In genomic region chr1:157135646-157136045, GRCh38 we compare ENCODE assay signal across 12 cellular contexts. TPM values are rescaled to one million over a fixed set of nuclear protein-coding genes. Genes with fewer than 3 reads are reported as not detected.
DNase-seq lines count a peak whose midpoint lies in the region; ATAC-seq, FAIRE-seq and TF ChIP-seq lines count a peak whose summit lies in the region.
"Had no signal": no experiment of that assay in that cellular context is flagged by ENCODE, and none has a peak within 500 bp of the region (broad histone marks: within the 10 kb centered on the region; RNA-seq: fewer than 3 reads in every experiment).

No MANE protein-coding gene starts in this region.

- no peak for ATAC-seq in stimulated activated naive B cell treated with anti-CD40 and anti-IgM and Interleukin-4, amounts not matched to agents 10 μg/mL and 1 μg/mL and 100 μg/mL, for 72 hours (replicated peaks)
- ATAC-seq: mucosa of descending colon had no signal

- no peak overlapping the region for H2AFZ ChIP-seq in keratinocyte (ENCODE audit: control insufficient read depth, low read length)

- peaks cover 81% of the 10 kb centered on the region for H3K4me1 Mint-ChIP-seq in activated T-cell treated with anti-CD3 and anti-CD28 coated beads, Interleukin-2, amount 50 U/mL, for 24 hours (ENCODE audit: low read depth)
- H3K4me1 Mint-ChIP-seq in activated T-helper 1 cell treated with anti-CD3 and anti-CD28 coated beads, Interleukin-12 subunit alpha, Interleukin-12 subunit beta, Interleukin-2, Interleukin-4 antibody, amounts not matched to agents 30 ng/mL and 10 ng/mL and 1 ng/mL, durations not matched to agents 14 hours and 24 hours and 36 hours (ENCODE audit: low read depth) = peaks cover 87% of the 10 kb centered on the region
- peaks cover 35 to 61% of the 10 kb centered on the region in 2 donors for H3K4me1 Mint-ChIP-seq in stimulated activated naive B cell treated with anti-CD40 and anti-IgM and Interleukin-4, amounts not matched to agents 10 μg/mL and 1 μg/mL and 100 μg/mL, for 72 hours
- H3K4me1 Mint-ChIP-seq in Calu3 (ENCODE audit: low read depth, unreplicated experiment) = peaks cover 19% of the 10 kb centered on the region

- intact Hi-C loops in activated T-helper 1 cell treated with anti-CD3 and anti-CD28 coated beads, Interleukin-12 subunit alpha, Interleukin-12 subunit beta, Interleukin-2, Interleukin-4 antibody, amounts not matched to agents 30 ng/mL and 10 ng/mL and 1 ng/mL, durations not matched to agents 14 hours and 24 hours and 36 hours (cut with micrococcal nuclease) = loop anchor here (5.0 to 10.0 kb wide), 3 partner anchors 321 to 1942 kb away; partner anchors contain the start of genes AIM2, MRPL24 and SH2D2A
- intact Hi-C loops in Calu3 (cut with micrococcal nuclease; ENCODE audit: unreplicated experiment) = loop anchor here (5.0 kb wide), 1 partner anchor 43 kb away; no protein-coding TSS in a partner anchor

- TF ChIP-seq CTCF in keratinocyte (optimal IDR thresholded peaks at IDR 0.05 in 1 of 3, IDR thresholded peaks at IDR 0.05 in 1 of 3, conservative IDR thresholded peaks at IDR 0.05 in 1 of 3; ENCODE audit: extremely low read depth in 1 of 3, insufficient read depth in 2 of 3, low read length in 3 of 3) (no peak), Calu3 (IDR thresholded peaks at IDR 0.05; ENCODE audit: unreplicated experiment) (no peak)

- H3K9me1 ChIP-seq in keratinocyte (ENCODE audit: control insufficient read depth, extremely low read depth, insufficient read depth, low read length) = no peaks in the 10 kb centered on the region

- CTCF ChIA-PET in Calu3 (lab: Charles Lee) = interaction anchor here (0.6 to 1.4 kb wide), 3 partner anchors 20 to 353 kb away, joined by 6 to 21 read pairs (median 15); no protein-coding TSS in a partner anchor

- H3K9ac ChIP-seq in keratinocyte (ENCODE audit: control insufficient read depth, extremely low read depth, insufficient read depth, low read length) = peak overlapping the region; percentile 4

- H3K4me3 Mint-ChIP-seq in activated T-cell treated with anti-CD3 and anti-CD28 coated beads, Interleukin-2, amount 50 U/mL, for 24 hours = peak overlapping the region; percentile 95
- H3K4me3 Mint-ChIP-seq in activated T-helper 1 cell treated with anti-CD3 and anti-CD28 coated beads, Interleukin-12 subunit alpha, Interleukin-12 subunit beta, Interleukin-2, Interleukin-4 antibody, amounts not matched to agents 30 ng/mL and 10 ng/mL and 1 ng/mL, durations not matched to agents 14 hours and 24 hours and 36 hours = peak overlapping the region; percentile 93
- H3K4me3 Mint-ChIP-seq in stimulated activated naive B cell treated with anti-CD40 and anti-IgM and Interleukin-4, amounts not matched to agents 10 μg/mL and 1 μg/mL and 100 μg/mL, for 72 hours = peak overlapping the region; percentile 41 to 97
- no peak overlapping the region for H3K4me3 Mint-ChIP-seq in Calu3 (ENCODE audit: low read depth, unreplicated experiment)

- H3K4me1 ChIP-seq in keratinocyte (ENCODE audit: control insufficient read depth, extremely low read depth, insufficient read depth, low read length) = peaks cover 51% of the 10 kb centered on the region

- H3K36me3 Mint-ChIP-seq in activated T-cell treated with anti-CD3 and anti-CD28 coated beads, Interleukin-2, amount 50 U/mL, for 24 hours (ENCODE audit: low read depth) = peaks cover 67% of the 10 kb centered on the region
- peaks cover 61% of the 10 kb centered on the region for H3K36me3 Mint-ChIP-seq in activated T-helper 1 cell treated with anti-CD3 and anti-CD28 coated beads, Interleukin-12 subunit alpha, Interleukin-12 subunit beta, Interleukin-2, Interleukin-4 antibody, amounts not matched to agents 30 ng/mL and 10 ng/mL and 1 ng/mL, durations not matched to agents 14 hours and 24 hours and 36 hours (ENCODE audit: low read depth)
- H3K36me3 Mint-ChIP-seq in stimulated activated naive B cell treated with anti-CD40 and anti-IgM and Interleukin-4, amounts not matched to agents 10 μg/mL and 1 μg/mL and 100 μg/mL, for 72 hours = peaks cover 49 to 63% of the 10 kb centered on the region in 2 donors
- peaks cover 52% of the 10 kb centered on the region for H3K36me3 Mint-ChIP-seq in Calu3 (ENCODE audit: insufficient read depth, unreplicated experiment)

- H3K27me3 ChIP-seq in keratinocyte (ENCODE audit: control insufficient read depth, extremely low read depth, insufficient read depth, low read length) = no peaks in the 10 kb centered on the region

- no peaks in the 10 kb centered on the region for H3K9me3 ChIP-seq in keratinocyte (ENCODE audit: control insufficient read depth, low read depth, low read length)
- H3K9me3 ChIP-seq: mucosa of descending colon had no signal

- H3K4me3 ChIP-seq in keratinocyte (ENCODE audit: control insufficient read depth in 2 of 3, extremely low read depth in 1 of 3, insufficient read depth in 2 of 3, low read depth in 1 of 3, low read length in 3 of 3) = no peak overlapping the region
- H3K4me3 ChIP-seq: mucosa of descending colon had no signal

- H3K4me2 ChIP-seq in keratinocyte (ENCODE audit: control insufficient read depth, extremely low read depth, insufficient read depth, low read depth, low read length) = peak overlapping the region; percentile 92

- DNase-seq in activated T-cell treated with anti-CD3 and anti-CD28 coated beads, Interleukin-2, amount 50 U/mL, for 24 hours = no peak
- no peak for DNase-seq in activated T-cell treated with anti-CD3 and anti-CD28 coated beads, Interleukin-2, amount 50 U/mL, for 48 hours
- no peak for DNase-seq in activated T-helper 1 cell treated with anti-CD3 and anti-CD28 coated beads, Interleukin-12 subunit alpha, Interleukin-12 subunit beta, Interleukin-2, Interleukin-4 antibody, amounts not matched to agents 30 ng/mL and 10 ng/mL and 1 ng/mL, durations not matched to agents 14 hours and 24 hours and 36 hours (ENCODE audit: low spot score)
- DNase-seq in keratinocyte (ENCODE audit: low read depth, low spot score) (no peak), SKM-1 (lab: John Stamatoyannopoulos, UW; ENCODE audit: unreplicated experiment) (no peak), Calu3 (no peak), SIG-M5 (lab: John Stamatoyannopoulos, UW) (no peak)
- DNase-seq in stimulated activated naive B cell treated with anti-CD40 and anti-IgM and Interleukin-4, amounts not matched to agents 10 μg/mL and 1 μg/mL and 100 μg/mL, for 72 hours = no peak
- DNase-seq: activated gamma-delta T cell treated with Interleukin-2 at 50 U/mL for 16 hours, NCI-H2107 had no signal

- peaks cover 50% of the 10 kb centered on the region for H3K79me2 ChIP-seq in keratinocyte (ENCODE audit: control insufficient read depth, insufficient read depth, low read length)

- dilution Hi-C loops in keratinocyte (cut with MboI; ENCODE audit: extremely low pct_ligation_motif_present, low sequenced_read_pairs) = no loop called here

- H3K27me3 Mint-ChIP-seq in activated T-cell treated with anti-CD3 and anti-CD28 coated beads, Interleukin-2, amount 50 U/mL, for 24 hours = no peaks in the 10 kb centered on the region
- H3K27me3 Mint-ChIP-seq in activated T-helper 1 cell treated with anti-CD3 and anti-CD28 coated beads, Interleukin-12 subunit alpha, Interleukin-12 subunit beta, Interleukin-2, Interleukin-4 antibody, amounts not matched to agents 30 ng/mL and 10 ng/mL and 1 ng/mL, durations not matched to agents 14 hours and 24 hours and 36 hours (ENCODE audit: insufficient read depth) = no peaks in the 10 kb centered on the region
- H3K27me3 Mint-ChIP-seq in stimulated activated naive B cell treated with anti-CD40 and anti-IgM and Interleukin-4, amounts not matched to agents 10 μg/mL and 1 μg/mL and 100 μg/mL, for 72 hours = no peaks in the 10 kb centered on the region
- no peaks in the 10 kb centered on the region for H3K27me3 Mint-ChIP-seq in Calu3 (ENCODE audit: unreplicated experiment)

- H3K36me3 ChIP-seq in keratinocyte (ENCODE audit: control insufficient read depth in 2 of 2, extremely low read depth in 1 of 2, insufficient read depth in 2 of 2, low read length in 2 of 2) = peaks cover 9 to 19% of the 10 kb centered on the region in 2 experiments

- FAIRE-seq in keratinocyte (lab: Jason Lieb, UNC) = no peak
- FAIRE-seq: small intestine had no signal

- no peaks in the 10 kb centered on the region for H4K20me1 ChIP-seq in keratinocyte (ENCODE audit: control insufficient read depth, extremely low read depth, insufficient read depth, low read length)

- H3K9me3 Mint-ChIP-seq in activated T-cell treated with anti-CD3 and anti-CD28 coated beads, Interleukin-2, amount 50 U/mL, for 24 hours = no peaks in the 10 kb centered on the region
- H3K9me3 Mint-ChIP-seq in activated T-helper 1 cell treated with anti-CD3 and anti-CD28 coated beads, Interleukin-12 subunit alpha, Interleukin-12 subunit beta, Interleukin-2, Interleukin-4 antibody, amounts not matched to agents 30 ng/mL and 10 ng/mL and 1 ng/mL, durations not matched to agents 14 hours and 24 hours and 36 hours = no peaks in the 10 kb centered on the region
- no peaks in the 10 kb centered on the region for H3K9me3 Mint-ChIP-seq in stimulated activated naive B cell treated with anti-CD40 and anti-IgM and Interleukin-4, amounts not matched to agents 10 μg/mL and 1 μg/mL and 100 μg/mL, for 72 hours
- no peaks in the 10 kb centered on the region for H3K9me3 Mint-ChIP-seq in Calu3 (ENCODE audit: low read depth, unreplicated experiment)

- peak overlapping the region; percentile 67 for H3K27ac ChIP-seq in keratinocyte (ENCODE audit: control insufficient read depth, insufficient read depth, low read length)

- BruUV-seq in Calu3 (replicated peaks; lab: Mats Ljungman, UMichigan) = no TSS peak

- peak overlapping the region; percentile 95 for H3K27ac Mint-ChIP-seq in activated T-cell treated with anti-CD3 and anti-CD28 coated beads, Interleukin-2, amount 50 U/mL, for 24 hours
- peak overlapping the region; percentile 92 for H3K27ac Mint-ChIP-seq in activated T-helper 1 cell treated with anti-CD3 and anti-CD28 coated beads, Interleukin-12 subunit alpha, Interleukin-12 subunit beta, Interleukin-2, Interleukin-4 antibody, amounts not matched to agents 30 ng/mL and 10 ng/mL and 1 ng/mL, durations not matched to agents 14 hours and 24 hours and 36 hours
- no peak overlapping the region for H3K27ac Mint-ChIP-seq in stimulated activated naive B cell treated with anti-CD40 and anti-IgM and Interleukin-4, amounts not matched to agents 10 μg/mL and 1 μg/mL and 100 μg/mL, for 72 hours
- no peak overlapping the region for H3K27ac Mint-ChIP-seq in Calu3 (ENCODE audit: unreplicated experiment)

RNA-seq across cellular contexts. Expression of gene ETV3, which starts 2.5 kb away (rescaled TPM):
- 47.6 and 51.3 TPM in 2 replicates for total RNA-seq in activated T-helper 1 cell treated with anti-CD3 and anti-CD28 coated beads, Interleukin-12 subunit alpha, Interleukin-12 subunit beta, Interleukin-2, Interleukin-4 antibody, amounts not matched to agents 30 ng/mL and 10 ng/mL and 1 ng/mL, durations not matched to agents 14 hours and 24 hours and 36 hours
- 16.7 to 22.3 TPM (median 21.2 TPM) in 3 replicates for polyA plus RNA-seq in keratinocyte
- 16.0 TPM for polyA plus RNA-seq in keratinocyte (2011; ENCODE audit: low read depth)
- polyA plus RNA-seq in keratinocyte (2011; cell fraction: cytosol; rRNA removed) = 11.0 and 14.0 TPM in 2 replicates
- 34.6 and 39.9 TPM in 2 replicates for polyA plus RNA-seq in keratinocyte (2011; cell fraction: nucleus; rRNA removed)
- 20.3 and 25.8 TPM in 2 replicates for polyA plus RNA-seq in keratinocyte (2012; ENCODE audit: low replicate concordance)
- polyA minus RNA-seq in keratinocyte = 23.1 to 53.1 TPM (median 42.1 TPM) in 3 replicates
- 25.3 TPM for polyA minus RNA-seq in keratinocyte (2011; cell fraction: cytosol; rRNA and poly(A)+ RNA removed)
- polyA minus RNA-seq in keratinocyte (2011; cell fraction: nucleus; rRNA and poly(A)+ RNA removed) = 31.2 and 45.8 TPM in 2 replicates
- 39.7 and 50.0 TPM in 2 replicates for total RNA-seq in Calu3 (2022)

RNA-seq across cellular contexts. Expression of gene ETV3L, which starts 36.0 kb away (rescaled TPM):
- not detected in 2 replicates for total RNA-seq in activated T-helper 1 cell treated with anti-CD3 and anti-CD28 coated beads, Interleukin-12 subunit alpha, Interleukin-12 subunit beta, Interleukin-2, Interleukin-4 antibody, amounts not matched to agents 30 ng/mL and 10 ng/mL and 1 ng/mL, durations not matched to agents 14 hours and 24 hours and 36 hours
- polyA plus RNA-seq in keratinocyte = not detected in 3 replicates
- not detected for polyA plus RNA-seq in keratinocyte (2011; ENCODE audit: low read depth)
- polyA plus RNA-seq in keratinocyte (2011; cell fraction: cytosol; rRNA removed) = not detected in 2 replicates
- polyA plus RNA-seq in keratinocyte (2011; cell fraction: nucleus; rRNA removed) = not detected in 2 replicates
- not detected in 2 replicates for polyA plus RNA-seq in keratinocyte (2012; ENCODE audit: low replicate concordance)
- not detected in 3 replicates for polyA minus RNA-seq in keratinocyte
- polyA minus RNA-seq in keratinocyte (2011; cell fraction: cytosol; rRNA and poly(A)+ RNA removed) = not detected
- not detected in 2 replicates for polyA minus RNA-seq in keratinocyte (2011; cell fraction: nucleus; rRNA and poly(A)+ RNA removed)
- not detected in 2 replicates for total RNA-seq in Calu3 (2022)
- total RNA-seq: mucosa of descending colon had no signal
- polyA plus RNA-seq: small intestine had no signal

Comparison
In these comparisons a context has a peak if more than half of its experiments do, and no peak if none do; other contexts are left out.
1. H3K27ac Mint-ChIP-seq: peak in activated T-cell treated with anti-CD3 and anti-CD28 coated beads, Interleukin-2, amount 50 U/mL, for 24 hours (single experiment) and activated T-helper 1 cell treated with anti-CD3 and anti-CD28 coated beads, Interleukin-12 subunit alpha, Interleukin-12 subunit beta, Interleukin-2, Interleukin-4 antibody, amounts not matched to agents 30 ng/mL and 10 ng/mL and 1 ng/mL, durations not matched to agents 14 hours and 24 hours and 36 hours (single experiment); none in stimulated activated naive B cell treated with anti-CD40 and anti-IgM and Interleukin-4, amounts not matched to agents 10 μg/mL and 1 μg/mL and 100 μg/mL, for 72 hours (single experiment) and Calu3 (single experiment).